Comparison of ENCODE assay signal across 1 cellular context in genomic region chr4:128811571-128812359, GRCh38.
A peak's percentile ranks its signal among the peaks of the same experiment; 100 is the strongest.
TF ChIP-seq lines count a peak whose summit lies in the region.

No MANE protein-coding gene starts in this region.

TF ChIP-seq in K562, 482 proteins besides CTCF, POLR2A, EP300 and RAD21 (continued from another document and continues in another):
- no peak for TF ChIP-seq NR0B1 (IDR thresholded peaks at IDR 0.05; ENCODE audit: partially characterized antibody)
- TF ChIP-seq GATA2 (CRISPR knock-in tag; IDR thresholded peaks at IDR 0.05), result no peak
- TF ChIP-seq ELK3 (CRISPR knock-in tag; IDR thresholded peaks at IDR 0.05), result no peak
- no peak for TF ChIP-seq ELF2 (CRISPR knock-in tag; IDR thresholded peaks at IDR 0.05)
- no peak for TF ChIP-seq ZSCAN29 (IDR thresholded peaks at IDR 0.05)
- no peak for TF ChIP-seq SAFB (IDR thresholded peaks at IDR 0.05; ENCODE audit: borderline replicate concordance, low read depth, low read length)
- peak; percentile 93 for TF ChIP-seq HNRNPLL (IDR thresholded peaks at IDR 0.05; ENCODE audit: low read depth, low read length, poor library complexity, severe bottlenecking)
- TF ChIP-seq TCF7 (IDR thresholded peaks at IDR 0.05; ENCODE audit: borderline replicate concordance), result no peak
- TF ChIP-seq FOXM1 (IDR thresholded peaks at IDR 0.05; ENCODE audit: low read depth), result peak; percentile 96
- TF ChIP-seq FOXM1 (CRISPR knock-in tag; IDR thresholded peaks at IDR 0.05; ENCODE audit: low read depth), result peak; percentile 81
- no peak for TF ChIP-seq THAP7 (CRISPR knock-in tag; IDR thresholded peaks at IDR 0.05)
- peak; percentile 47 for TF ChIP-seq JUND (IDR thresholded peaks at IDR 0.05; ENCODE audit: borderline replicate concordance, low read depth, low read length)
- TF ChIP-seq JUND (tag; IDR thresholded peaks at IDR 0.05; ENCODE audit: borderline replicate concordance, low read depth, low read length), result peak; percentile 18; the same call in 1 of the 3 replicates
- TF ChIP-seq SIN3A (IDR thresholded peaks at IDR 0.05; ENCODE audit: borderline replicate concordance in 2 of 2, control insufficient read depth in 1 of 2, low read depth in 2 of 2, low read length in 2 of 2), result 0 out of 4 replicates have a peak, but pooled peaks of 1 of the 2 experiments have one; percentile 30
- no peak for TF ChIP-seq CHD7 (IDR thresholded peaks at IDR 0.05; ENCODE audit: low read depth, low read length)
- no peak for TF ChIP-seq RREB1 (CRISPR knock-in tag; IDR thresholded peaks at IDR 0.05)
- no peak for TF ChIP-seq TEAD2 (tag; IDR thresholded peaks at IDR 0.05)
- TF ChIP-seq CBFA2T2 (conservative IDR thresholded peaks at IDR 0.05), result no peak
- TF ChIP-seq ZNF511 (CRISPR knock-in tag; IDR thresholded peaks at IDR 0.05), result no peak
- TF ChIP-seq MCM5 (IDR thresholded peaks at IDR 0.05; ENCODE audit: low read depth), result no peak
- peak; percentile 45 to 51; a peak in 2 of 4 replicates for TF ChIP-seq FOXK2 (conservative IDR thresholded peaks at IDR 0.05 in 1 of 2, IDR thresholded peaks at IDR 0.05 in 1 of 2; ENCODE audit: low read depth in 2 of 2)
- no peak for TF ChIP-seq E2F1 (CRISPR knock-in tag; IDR thresholded peaks at IDR 0.05)
- TF ChIP-seq STAG1 (CRISPR knock-in tag; IDR thresholded peaks at IDR 0.05; ENCODE audit: borderline replicate concordance), result no peak
- peak; percentile 60 for TF ChIP-seq SUPT5H (IDR thresholded peaks at IDR 0.05)
- TF ChIP-seq ZBTB8A (IDR thresholded peaks at IDR 0.05; ENCODE audit: partially characterized antibody), result no peak
- TF ChIP-seq XRCC4 (IDR thresholded peaks at IDR 0.05; ENCODE audit: extremely low read depth, insufficient read depth, insufficient read length), result no peak
- TF ChIP-seq NRF1 (conservative IDR thresholded peaks at IDR 0.05 in 1 of 2, IDR thresholded peaks at IDR 0.05 in 1 of 2), result peak; percentile 82 to 85
- TF ChIP-seq ZNF134 (CRISPR knock-in tag; conservative IDR thresholded peaks at IDR 0.05), result no peak
- TF ChIP-seq CBX1 (IDR thresholded peaks at IDR 0.05; ENCODE audit: low read depth), result 0 out of 2 replicates have a peak, but pooled peaks have one; percentile 53
- TF ChIP-seq HBP1 (CRISPR knock-in tag; IDR thresholded peaks at IDR 0.05), result 0 out of 2 replicates have a peak, but pooled peaks have one; percentile 37
- no peak for TF ChIP-seq FOXK1 (CRISPR knock-in tag; IDR thresholded peaks at IDR 0.05; ENCODE audit: borderline replicate concordance)
- no peak for TF ChIP-seq CSDE1 (IDR thresholded peaks at IDR 0.05)
